ENCODE assay signal across 16 cellular contexts in the genomic region with DNA sequence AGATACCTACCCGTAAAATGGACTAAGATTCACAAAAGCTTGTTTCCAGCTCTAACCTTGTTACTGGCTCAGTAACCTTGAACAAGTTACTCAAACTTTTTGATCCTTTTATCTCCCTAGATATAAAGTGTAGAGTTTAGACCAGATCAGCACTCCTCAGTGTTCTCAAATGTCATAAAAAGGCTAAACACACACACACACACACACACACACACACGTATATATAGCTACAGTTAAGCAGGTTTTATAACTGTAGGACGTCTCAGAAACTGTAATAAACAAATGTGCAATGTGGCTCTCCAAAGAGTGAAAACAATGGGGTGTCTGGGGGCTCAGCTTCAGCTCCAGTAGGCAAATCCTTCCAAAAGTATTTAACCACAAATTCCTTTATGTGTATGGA. TPM values are rescaled to one million over a fixed set of nuclear protein-coding genes. Genes with fewer than 3 reads are reported as not detected.
"Had no signal": no experiment of that assay in that cellular context is flagged by ENCODE, and none has a peak within 500 bp of the region (broad histone marks: within the 10 kb centered on the region; RNA-seq: fewer than 3 reads in every experiment).

No MANE protein-coding gene starts in this region.

- H3K4me1 Mint-ChIP-seq: activated naive CD8-positive, alpha-beta T cell treated with anti-CD3 and anti-CD28 coated beads, Interleukin-2, amount 10 ng/mL, durations not matched to agents 7 days and 5 days had no signal

- H3K9me3 ChIP-seq: sigmoid colon, uterus had no signal

- H3K27me3 Mint-ChIP-seq: activated naive CD8-positive, alpha-beta T cell treated with anti-CD3 and anti-CD28 coated beads, Interleukin-2, amount 10 ng/mL, durations not matched to agents 7 days and 5 days had no signal

- H3K4me3 Mint-ChIP-seq: activated naive CD8-positive, alpha-beta T cell treated with anti-CD3 and anti-CD28 coated beads, Interleukin-2, amount 10 ng/mL, durations not matched to agents 7 days and 5 days; activated T-cell treated with anti-CD3 and anti-CD28 coated beads, Interleukin-2, amount 50 U/mL, for 4 hours; natural killer cell treated with Interleukin-12 subunit alpha and Interleukin-12 subunit beta and Interleukin-15 and Interleukin-18, amount 100 ng/mL, for 72 hours; T-helper 2 cell treated with Interferon-gamma antibody and Interleukin-4, amounts not matched to agents 5 μg/mL and 100 μg/mL, for 36 hours had no signal

- H3K36me3 ChIP-seq: cardiac muscle cell, sigmoid colon, uterus had no signal

- DNase-seq: activated CD4-positive, alpha-beta T cell treated with anti-CD3 and anti-CD28 coated beads for 1 hour; activated CD4-positive, alpha-beta T cell treated with anti-CD3 and anti-CD28 coated beads, Interleukin-2, amount 50 U/mL, for 48 hours; activated effector memory CD4-positive, alpha-beta T cell treated with anti-CD3 and anti-CD28 coated beads, Interleukin-2, amount 50 U/mL, for 16 hours; activated naive CD8-positive, alpha-beta T cell treated with anti-CD3 and anti-CD28 coated beads, Interleukin-2, amount 10 ng/mL, durations not matched to agents 7 days and 5 days; activated T-cell treated with anti-CD3 and anti-CD28 coated beads, Interleukin-2, amount 50 U/mL, for 4 hours; anterior cingulate cortex; effector CD8-positive, alpha-beta T cell; hippocampal formation; sigmoid colon; SW 1271; uterus had no signal

- H3K27ac Mint-ChIP-seq: activated naive CD8-positive, alpha-beta T cell treated with anti-CD3 and anti-CD28 coated beads, Interleukin-2, amount 10 ng/mL, durations not matched to agents 7 days and 5 days; natural killer cell treated with Interleukin-12 subunit alpha and Interleukin-12 subunit beta and Interleukin-15 and Interleukin-18, amount 100 ng/mL, for 72 hours; T-helper 2 cell treated with Interferon-gamma antibody and Interleukin-4, amounts not matched to agents 5 μg/mL and 100 μg/mL, for 36 hours had no signal

- H3K27ac ChIP-seq: cardiac muscle cell, sigmoid colon, uterus had no signal

- FAIRE-seq: colon had no signal

- H3K36me3 Mint-ChIP-seq: activated naive CD8-positive, alpha-beta T cell treated with anti-CD3 and anti-CD28 coated beads, Interleukin-2, amount 10 ng/mL, durations not matched to agents 7 days and 5 days; natural killer cell treated with Interleukin-12 subunit alpha and Interleukin-12 subunit beta and Interleukin-15 and Interleukin-18, amount 100 ng/mL, for 72 hours had no signal

- ATAC-seq: activated T-cell treated with anti-CD3 and anti-CD28 coated beads, Interleukin-2, amount 50 U/mL, for 4 hours; natural killer cell treated with Interleukin-12 subunit alpha and Interleukin-12 subunit beta and Interleukin-15 and Interleukin-18, amount 100 ng/mL, for 72 hours had no signal

- H3K9me3 Mint-ChIP-seq: activated naive CD8-positive, alpha-beta T cell treated with anti-CD3 and anti-CD28 coated beads, Interleukin-2, amount 10 ng/mL, durations not matched to agents 7 days and 5 days; activated T-cell treated with anti-CD3 and anti-CD28 coated beads, Interleukin-2, amount 50 U/mL, for 4 hours; natural killer cell treated with Interleukin-12 subunit alpha and Interleukin-12 subunit beta and Interleukin-15 and Interleukin-18, amount 100 ng/mL, for 72 hours; T-helper 2 cell treated with Interferon-gamma antibody and Interleukin-4, amounts not matched to agents 5 μg/mL and 100 μg/mL, for 36 hours had no signal

- H3K27me3 ChIP-seq: cardiac muscle cell, uterus had no signal

- H3K4me3 ChIP-seq: cardiac muscle cell, lung, sigmoid colon, uterus had no signal

- H3K4me1 ChIP-seq: sigmoid colon, uterus had no signal

RNA-seq across cellular contexts. Expression of a gene that starts 34.0 kb away (rescaled TPM):
- total RNA-seq: activated naive CD8-positive, alpha-beta T cell treated with anti-CD3 and anti-CD28 coated beads, Interleukin-2, amount 10 ng/mL, durations not matched to agents 7 days and 5 days; cardiac muscle cell; natural killer cell treated with Interleukin-12 subunit alpha and Interleukin-12 subunit beta and Interleukin-15 and Interleukin-18, amount 100 ng/mL, for 72 hours had no signal
- polyA plus RNA-seq: cardiac muscle cell had no signal
